Comparison of ENCODE assay signal across 11 cellular contexts in genomic region chr12:76026643-76027063, GRCh38. TPM values are rescaled to one million over a fixed set of nuclear protein-coding genes. Genes with fewer than 3 reads are reported as not detected.
DNase-seq lines count a peak whose midpoint lies in the region; ATAC-seq and TF ChIP-seq lines count a peak whose summit lies in the region.
"Had no signal": no experiment of that assay in that cellular context is flagged by ENCODE, and none has a peak within 500 bp of the region (broad histone marks: within the 10 kb centered on the region; RNA-seq: fewer than 3 reads in every experiment).

No MANE protein-coding gene starts in this region.

- no TSS peak for BruUV-seq in HCT116 (replicated peaks; lab: Mats Ljungman, UMichigan)

- H3K27me3 Mint-ChIP-seq in neural progenitor cell (ENCODE audit: insufficient read depth, low read depth): no peaks in the 10 kb centered on the region
- H3K27me3 Mint-ChIP-seq: progenitor cell of endocrine pancreas had no signal

- H4K20me1 ChIP-seq in HCT116 (ENCODE audit: insufficient read depth) (no peaks in the 10 kb centered on the region), neural progenitor cell (ENCODE audit: low read depth) (peaks cover 8% of the 10 kb centered on the region)

- no peak for DNase-seq in HCT116 (ENCODE audit: low read depth, low spot score)
- DNase-seq in RWPE2 (ENCODE audit: low spot score): no peak
- no peak for DNase-seq in epithelial cell of prostate (ENCODE audit: low read depth, low spot score)
- DNase-seq in neural progenitor cell (ENCODE audit: low spot score): no peak
- DNase-seq in omental fat pad (ENCODE audit: low spot score): no peak
- no peak for DNase-seq in NCI-H1436 treated with DMSO at 0.1 percent for 48 hours (lab: John Stamatoyannopoulos, UW)
- DNase-seq: MG63, NCI-H524 treated with DMSO at 0.1 percent for 48 hours had no signal

- H3K27ac ChIP-seq in HCT116 (ENCODE audit: low read depth, low read length) (peak overlapping the region; percentile 88), RWPE2 (ENCODE audit: poor library complexity, severe bottlenecking) (peak overlapping the region; percentile 87), epithelial cell of prostate (peak overlapping the region; percentile 100), neural progenitor cell (no peak overlapping the region)

- RAD21 ChIA-PET in HCT116 (lab: Charles Lee; ENCODE audit: low non-redundant PET in 1 of 2, low total read pairs in 2 of 2, uncharacterized antibody in 2 of 2, unreplicated experiment in 2 of 2): interaction anchor here in 1 of 2 experiments (0.7 kb wide), 1 partner anchor 58 kb away, joined by 3 read pairs; no protein-coding TSS in a partner anchor

- TF ChIP-seq POLR2A in HCT116 (IDR thresholded peaks at IDR 0.05; ENCODE audit: borderline replicate concordance, extremely low read depth, insufficient read depth, insufficient read length): peak; percentile 98

- H3K4me3 ChIP-seq in HCT116 (replicated peaks in 1 of 2; ENCODE audit: low read depth in 1 of 2, low read length in 2 of 2): no peak overlapping the region
- no peak overlapping the region for H3K4me3 ChIP-seq in RWPE2 (ENCODE audit: severe bottlenecking)
- H3K4me3 ChIP-seq in neural progenitor cell: no peak overlapping the region
- H3K4me3 ChIP-seq: MG63 had no signal

- peak; percentile 30 for TF ChIP-seq RAD21 in HCT116 (IDR thresholded peaks at IDR 0.05; ENCODE audit: low read depth)

- H3K9me3 ChIP-seq in HCT116 (ENCODE audit: control insufficient read depth in 1 of 2, insufficient read depth in 1 of 2, low read depth in 1 of 2, low read length in 2 of 2) (no peaks in the 10 kb centered on the region), RWPE2 (ENCODE audit: severe bottlenecking) (no peaks in the 10 kb centered on the region), neural progenitor cell (ENCODE audit: low read depth) (no peaks in the 10 kb centered on the region)
- H3K9me3 ChIP-seq: MG63 had no signal

- H3K9me3 Mint-ChIP-seq in neural progenitor cell: no peaks in the 10 kb centered on the region

- H3K79me2 ChIP-seq in HCT116 (ENCODE audit: insufficient read depth, low read length) (peaks cover 31% of the 10 kb centered on the region), neural progenitor cell (ENCODE audit: low read depth) (peaks cover 19% of the 10 kb centered on the region)

- H3K9me2 ChIP-seq in HCT116 (ENCODE audit: insufficient read depth): no peaks in the 10 kb centered on the region

- H3K4me3 Mint-ChIP-seq in neural progenitor cell: no peak overlapping the region

- peaks cover 10% of the 10 kb centered on the region for H3F3A ChIP-seq in neural progenitor cell (ENCODE audit: low read depth)

- H3K36me3 ChIP-seq in HCT116 (ENCODE audit: control insufficient read depth in 1 of 2, insufficient read depth in 2 of 2, low read length in 2 of 2) (peaks cover 4 to 20% of the 10 kb centered on the region in 2 experiments; a peak in 3 of 4 replicates), RWPE2 (ENCODE audit: low read depth) (peaks cover 48% of the 10 kb centered on the region), neural progenitor cell (no peaks in the 10 kb centered on the region)

- ATAC-seq in HCT116: peak; percentile 6; the same call in 1 of the 2 replicates
- ATAC-seq in RWPE2 (ENCODE audit: low read depth): no peak
- ATAC-seq in GM18502 (IDR thresholded peaks at IDR 0.05; ENCODE audit: poor library complexity, unreplicated experiment): no peak
- ATAC-seq in GM21723 (IDR thresholded peaks at IDR 0.05; ENCODE audit: unreplicated experiment): no peak
- no peak for ATAC-seq in omental fat pad (ENCODE audit: low FRiP score)

- TF ChIP-seq CTCF in HCT116 (IDR thresholded peaks at IDR 0.05 in 2 of 3, conservative IDR thresholded peaks at IDR 0.05 in 1 of 3; ENCODE audit: borderline replicate concordance in 1 of 3, insufficient read depth in 1 of 3, low read depth in 2 of 3, low read length in 2 of 3) (no peak), RWPE2 (IDR thresholded peaks at IDR 0.05; ENCODE audit: poor library complexity, severe bottlenecking) (no peak), neural progenitor cell (IDR thresholded peaks at IDR 0.05) (no peak), omental fat pad (IDR thresholded peaks at IDR 0.05) (no peak)

- POLR2A ChIA-PET in HCT116 (lab: Charles Lee): interaction anchor here (0.9 to 5.4 kb wide), 5 partner anchors 46 to 164 kb away, joined by 3 to 23 read pairs (median 6); no protein-coding TSS in a partner anchor

- CTCF ChIA-PET in HCT116 (lab: Charles Lee): no interaction called here

- intact Hi-C loops in HCT116 (cut with micrococcal nuclease): loop anchor here (2.0 to 10.0 kb wide), 7 partner anchors 202 to 692 kb away; partner anchors contain the start of genes CAPS2 and GLIPR1L1

- peaks cover 23 to 72% of the 10 kb centered on the region in 2 experiments for H3K4me1 ChIP-seq in HCT116 (ENCODE audit: control insufficient read depth in 1 of 2, insufficient read depth in 2 of 2, low read length in 2 of 2)
- peaks cover 39% of the 10 kb centered on the region for H3K4me1 ChIP-seq in RWPE2 (ENCODE audit: insufficient read depth, poor library complexity, severe bottlenecking)
- H3K4me1 ChIP-seq in neural progenitor cell: peaks cover 15% of the 10 kb centered on the region

- H3K4me1 Mint-ChIP-seq in neural progenitor cell: peaks cover 27% of the 10 kb centered on the region

- H3K9ac ChIP-seq in HCT116 (ENCODE audit: low read length) (peak overlapping the region; percentile 39), neural progenitor cell (no peak overlapping the region)

- peak overlapping the region; percentile 51 for H3K27ac Mint-ChIP-seq in neural progenitor cell
- H3K27ac Mint-ChIP-seq: progenitor cell of endocrine pancreas had no signal

- H3K27me3 ChIP-seq in HCT116 (ENCODE audit: insufficient read depth, low read length) (no peaks in the 10 kb centered on the region), RWPE2 (ENCODE audit: insufficient read depth, poor library complexity, severe bottlenecking) (no peaks in the 10 kb centered on the region), neural progenitor cell (peaks cover 24% of the 10 kb centered on the region)
- H3K27me3 ChIP-seq: MG63 had no signal

- H3K4me2 ChIP-seq in HCT116 (ENCODE audit: low read length) (0 out of 2 replicates have a peak overlapping the region, but pooled peaks have one; percentile 14), neural progenitor cell (no peak overlapping the region)

- H3K36me3 Mint-ChIP-seq in neural progenitor cell: no peaks in the 10 kb centered on the region

- no peak overlapping the region for H2AFZ ChIP-seq in HCT116 (ENCODE audit: low read depth, low read length, poor library complexity, severe bottlenecking)
- H2AFZ ChIP-seq in neural progenitor cell (replicated peaks): no peak overlapping the region

TF ChIP-seq in HCT116, 20 proteins besides CTCF, POLR2A, EP300 and RAD21 (continues in another document):
- TF ChIP-seq ZBTB33 (IDR thresholded peaks at IDR 0.05; ENCODE audit: extremely low read depth, insufficient replicate concordance, low read length) (peak; percentile 57), REST (IDR thresholded peaks at IDR 0.05; ENCODE audit: low read depth) (no peak), EGR1 (IDR thresholded peaks at IDR 0.05; ENCODE audit: low read depth) (no peak), SP1 (IDR thresholded peaks at IDR 0.05; ENCODE audit: low read depth) (peak; percentile 62), ZNF274 (IDR thresholded peaks at IDR 0.05; ENCODE audit: low read depth, low read length) (no peak), SIN3A (IDR thresholded peaks at IDR 0.05; ENCODE audit: low read depth) (peak; percentile 4; the same call in 1 of the 2 replicates), JUND (IDR thresholded peaks at IDR 0.05) (peak; percentile 78)

RNA-seq across cellular contexts. Expression of gene PHLDA1, which starts 4.9 kb away (rescaled TPM):
- total RNA-seq in HCT116 (2021; ENCODE audit: unreplicated experiment) (231 TPM), neural progenitor cell (ENCODE audit: low replicate concordance) (1.1 and 1.2 TPM in 2 replicates), omental fat pad (10 to 100 TPM; 14.5 to 56.1 (median 28.5) TPM)
- polyA plus RNA-seq in HCT116 (2012): 178 and 186 TPM in 2 replicates

RNA-seq across cellular contexts. Expression of gene NAP1L1, which starts 57.8 kb away (rescaled TPM):
- total RNA-seq in HCT116 (2021; ENCODE audit: unreplicated experiment) (531 TPM), neural progenitor cell (ENCODE audit: low replicate concordance) (907 and 1,539 TPM in 2 replicates), omental fat pad (100 to 1,000 TPM; 324 to 488 (median 373) TPM)
- 226 and 309 TPM in 2 replicates for polyA plus RNA-seq in HCT116 (2012)
